19 cellular contexts compared by ENCODE assay signal in genomic region chr1:186984959-186985358, GRCh38.
"Had no signal": no experiment of that assay in that cellular context is flagged by ENCODE, and none has a peak within 500 bp of the region (broad histone marks: within the 10 kb centered on the region; RNA-seq: fewer than 3 reads in every experiment).

No MANE protein-coding gene starts in this region.

- H3K4me3 ChIP-seq: ascending aorta, colonic mucosa, esophagus squamous epithelium, left ventricle myocardium inferior, ovary, thyroid gland, uterus had no signal

- H3K9me3 ChIP-seq: ascending aorta, colonic mucosa, esophagus squamous epithelium, left ventricle myocardium inferior, ovary, thyroid gland, uterus had no signal

- H3K27ac Mint-ChIP-seq: activated naive CD4-positive, alpha-beta T cell treated with anti-CD3 and anti-CD28 coated beads, Interleukin-2, amount 50 U/mL, for 24 hours; stimulated activated naive B cell treated with anti-CD40 and anti-IgM and Interleukin-4, amounts not matched to agents 10 μg/mL and 1 μg/mL and 100 μg/mL, for 72 hours had no signal

- DNase-seq: activated CD4-positive, alpha-beta T cell treated with anti-CD3 and anti-CD28 coated beads, Interleukin-2, amount 50 U/mL, for 4 hours; activated gamma-delta T cell; colonic mucosa; effector CD4-positive, alpha-beta T cell; esophagus squamous epithelium; hippocampal formation; left ventricle myocardium inferior; naive B cell; ovary; stimulated activated naive B cell treated with anti-CD40 and anti-IgM and Interleukin-4, amounts not matched to agents 10 μg/mL and 1 μg/mL and 100 μg/mL, for 72 hours; SW 1271; T-helper 2 cell; thyroid gland; uterus had no signal

- H3K27ac ChIP-seq: ascending aorta, colonic mucosa, esophagus squamous epithelium, left ventricle myocardium inferior, ovary, thyroid gland, uterus, VCaP had no signal

- H3K36me3 ChIP-seq: ascending aorta, colonic mucosa, left ventricle myocardium inferior, ovary, thyroid gland, uterus had no signal

- H3K27me3 Mint-ChIP-seq: central memory CD8-positive, alpha-beta T cell had no signal

- H3K36me3 Mint-ChIP-seq: activated naive CD4-positive, alpha-beta T cell treated with anti-CD3 and anti-CD28 coated beads, Interleukin-2, amount 50 U/mL, for 24 hours; naive B cell; stimulated activated naive B cell treated with anti-CD40 and anti-IgM and Interleukin-4, amounts not matched to agents 10 μg/mL and 1 μg/mL and 100 μg/mL, for 72 hours had no signal

- H3K27me3 ChIP-seq: ascending aorta, colonic mucosa, esophagus squamous epithelium, ovary, thyroid gland, uterus had no signal

- H3K4me1 ChIP-seq: ascending aorta, colonic mucosa, left ventricle myocardium inferior, thyroid gland, uterus had no signal

- H3K4me1 Mint-ChIP-seq: activated naive CD4-positive, alpha-beta T cell treated with anti-CD3 and anti-CD28 coated beads, Interleukin-2, amount 50 U/mL, for 24 hours; central memory CD8-positive, alpha-beta T cell; naive B cell had no signal

- ATAC-seq: stimulated activated naive B cell treated with anti-CD40 and anti-IgM and Interleukin-4, amounts not matched to agents 10 μg/mL and 1 μg/mL and 100 μg/mL, for 72 hours had no signal

- H3K4me3 Mint-ChIP-seq: activated naive CD4-positive, alpha-beta T cell treated with anti-CD3 and anti-CD28 coated beads, Interleukin-2, amount 50 U/mL, for 24 hours; central memory CD8-positive, alpha-beta T cell; naive B cell; neural crest cell; stimulated activated naive B cell treated with anti-CD40 and anti-IgM and Interleukin-4, amounts not matched to agents 10 μg/mL and 1 μg/mL and 100 μg/mL, for 72 hours had no signal

- H3K9me3 Mint-ChIP-seq: activated naive CD4-positive, alpha-beta T cell treated with anti-CD3 and anti-CD28 coated beads, Interleukin-2, amount 50 U/mL, for 24 hours; central memory CD8-positive, alpha-beta T cell; naive B cell had no signal
